8 cellular contexts compared by ENCODE assay signal in the genomic region with DNA sequence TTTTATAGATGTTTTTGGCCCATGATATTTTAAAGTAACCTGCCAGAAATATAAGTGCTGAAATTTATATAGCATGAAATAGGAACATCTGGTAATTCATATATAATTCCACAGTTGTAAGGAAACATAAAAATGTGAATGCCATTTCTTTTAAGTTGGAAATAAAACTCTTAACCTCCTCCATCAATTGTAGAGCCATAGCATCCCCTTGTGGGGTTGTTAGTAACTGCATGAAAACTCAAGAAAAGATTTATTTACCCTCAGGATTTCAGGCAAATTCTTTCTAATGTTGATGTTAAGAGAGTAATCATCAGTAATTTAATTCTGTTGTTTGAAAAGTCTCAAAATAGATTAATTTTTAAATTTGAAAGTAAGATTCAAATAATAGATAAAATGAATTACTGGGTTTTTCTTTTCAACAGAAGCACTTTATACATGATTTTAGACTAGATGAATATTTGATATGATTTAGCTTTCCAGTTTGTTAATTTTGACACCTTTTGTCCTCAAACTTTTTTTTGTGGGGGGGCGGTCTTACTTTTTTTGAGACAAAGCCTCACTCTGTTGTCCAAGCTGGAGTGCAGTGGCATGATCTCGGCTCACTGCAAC.
DNase-seq lines count a peak whose midpoint lies in the region; ATAC-seq and TF ChIP-seq lines count a peak whose summit lies in the region.

No MANE protein-coding gene starts in this region.

- WGBS in mammary epithelial cell (ENCODE audit: low coverage, missing lambda C conversion rate), result 77% methylated on average over 2 of the region's 2 CpGs
- WGBS in liver, result 83% methylated on average over 2 of the region's 2 CpGs
- whole genome bisulfite sequencing in tibial nerve, 2 donors, result 74 to 77% methylated on average over 2 of the region's 2 CpGs

- peaks cover 0 to 10% (median 0%) of the 10 kb centered on the region in 3 donors for H3K36me3 ChIP-seq in Peyer's patch
- peaks cover 15% of the 10 kb centered on the region for H3K36me3 ChIP-seq in mammary epithelial cell (ENCODE audit: insufficient read depth, low read length)
- H3K36me3 ChIP-seq in liver (ENCODE audit: control insufficient read depth in 4 of 4, insufficient read depth in 3 of 4, low read depth in 1 of 4, low read length in 3 of 4), result no peaks in the 10 kb centered on the region
- peaks cover 0 to 26% (median 0%) of the 10 kb centered on the region in 3 donors for H3K36me3 ChIP-seq in tibial nerve

- no peaks in the 10 kb centered on the region for H3K9me3 ChIP-seq in Peyer's patch
- H3K9me3 ChIP-seq in mammary epithelial cell (replicated peaks; ENCODE audit: insufficient read depth, low read length), result no peaks in the 10 kb centered on the region
- no peaks in the 10 kb centered on the region for H3K9me3 ChIP-seq in liver (ENCODE audit: control insufficient read depth in 4 of 4, low read length in 3 of 4)
- H3K9me3 ChIP-seq in tibial nerve, result no peaks in the 10 kb centered on the region

- ATAC-seq in HG02970 (IDR thresholded peaks at IDR 0.05; ENCODE audit: low FRiP score, unreplicated experiment), result no peak

- no peak overlapping the region for H3K9ac ChIP-seq in mammary epithelial cell (ENCODE audit: insufficient read depth, low read length)
- H3K9ac ChIP-seq in liver (ENCODE audit: low read depth in 1 of 2, low read length in 2 of 2), result no peak overlapping the region

- TF ChIP-seq EP300 in Ishikawa (IDR thresholded peaks at IDR 0.05; ENCODE audit: borderline replicate concordance), result no peak
- no peak for TF ChIP-seq EP300 in tibial nerve (IDR thresholded peaks at IDR 0.05)

- no peaks in the 10 kb centered on the region for H3K79me2 ChIP-seq in mammary epithelial cell (ENCODE audit: insufficient read depth, low read length)

- H3K27ac ChIP-seq in Peyer's patch (no peak overlapping the region), mammary epithelial cell (ENCODE audit: insufficient read depth, low read depth, low read length) (no peak overlapping the region), liver (ENCODE audit: low read depth in 1 of 2, low read length in 2 of 2) (no peak overlapping the region), tibial nerve (no peak overlapping the region)

- no peaks in the 10 kb centered on the region for H3K27me3 ChIP-seq in Peyer's patch
- H3K27me3 ChIP-seq in mammary epithelial cell (ENCODE audit: insufficient read depth, low read length), result no peaks in the 10 kb centered on the region
- no peaks in the 10 kb centered on the region for H3K27me3 ChIP-seq in liver (ENCODE audit: control insufficient read depth in 4 of 4, insufficient read depth in 4 of 4, low read length in 3 of 4)
- no peaks in the 10 kb centered on the region for H3K27me3 ChIP-seq in tibial nerve

- no peak for TF ChIP-seq POLR2A in Peyer's patch (IDR thresholded peaks at IDR 0.05)
- no peak for TF ChIP-seq POLR2A in tibial nerve (IDR thresholded peaks at IDR 0.05)

- BruUV-seq in mammary epithelial cell (replicated peaks; lab: Mats Ljungman, UMichigan), result no TSS peak

- intact Hi-C loops in mammary epithelial cell (cut with micrococcal nuclease), result loop anchor here (1.0 to 2.0 kb wide), 3 partner anchors 87 to 251 kb away; no protein-coding TSS in a partner anchor

- dilution Hi-C loops in mammary epithelial cell (cut with HindIII; ENCODE audit: low sequenced_read_pairs), result no loop called here

- H4K20me1 ChIP-seq in mammary epithelial cell (ENCODE audit: insufficient read depth, low read length), result no peaks in the 10 kb centered on the region

- in situ Hi-C loops in mammary epithelial cell (cut with MboI; ENCODE audit: low sequenced_read_pairs in 2 of 2), result loop anchor here in 1 of 2 donors (5.0 to 25.0 kb wide), 2 partner anchors 99 to 249 kb away; no protein-coding TSS in a partner anchor

- DNase-seq in SIG-M5 treated with dmso at 0.1 percent for 504 hours (lab: John Stamatoyannopoulos, UW; ENCODE audit: unreplicated experiment) (peak; percentile 58), SIG-M5 (lab: John Stamatoyannopoulos, UW) (no peak), Peyer's patch (peak in 1 of 3 donors; percentile 28), mammary epithelial cell (peak; percentile 30), tibial nerve (ENCODE audit: low spot score in 2 of 2) (peak in 1 of 2 donors; percentile 79)

- H2AFZ ChIP-seq in mammary epithelial cell (ENCODE audit: low read depth, low read length), result no peak overlapping the region

- H3K4me2 ChIP-seq in mammary epithelial cell (ENCODE audit: insufficient read depth, low read depth, low read length), result no peak overlapping the region

- TF ChIP-seq RAD21 in Ishikawa (IDR thresholded peaks at IDR 0.05; ENCODE audit: low read depth) (peak; percentile 92), liver (IDR thresholded peaks at IDR 0.05) (peak; percentile 97 to 98)

- TF ChIP-seq CTCF in Peyer's patch (IDR thresholded peaks at IDR 0.05) (peak; percentile 73 to 100 (median 98)), mammary epithelial cell (conservative IDR thresholded peaks at IDR 0.05 in 1 of 2, IDR thresholded peaks at IDR 0.05 in 1 of 2; ENCODE audit: extremely low read depth in 1 of 2, insufficient read depth in 1 of 2, low read depth in 1 of 2, low read length in 2 of 2) (peak; percentile 98 to 99), liver (IDR thresholded peaks at IDR 0.05; ENCODE audit: low read depth, low read length, missing input control) (peak; percentile 98), tibial nerve (IDR thresholded peaks at IDR 0.05) (peak; percentile 88 to 96 (median 94))

- CTCF ChIA-PET in mammary epithelial cell (lab: Charles Lee; ENCODE audit: low non-redundant PET), result no interaction called here

- H3K4me3 ChIP-seq in Peyer's patch (no peak overlapping the region), mammary epithelial cell (replicated peaks in 1 of 3; ENCODE audit: insufficient read depth in 1 of 3, low read depth in 2 of 3, low read length in 3 of 3) (no peak overlapping the region), liver (ENCODE audit: low read depth in 1 of 3, low read length in 3 of 3) (no peak overlapping the region), tibial nerve (no peak overlapping the region)

- H3K4me1 ChIP-seq in Peyer's patch, result no peaks in the 10 kb centered on the region
- no peaks in the 10 kb centered on the region for H3K4me1 ChIP-seq in mammary epithelial cell (ENCODE audit: insufficient read depth, low read length)
- H3K4me1 ChIP-seq in liver (ENCODE audit: control insufficient read depth in 4 of 4, insufficient read depth in 4 of 4, low read length in 3 of 4), result no peaks in the 10 kb centered on the region
- peaks cover 0 to 15% (median 0%) of the 10 kb centered on the region in 4 donors for H3K4me1 ChIP-seq in tibial nerve

TF ChIP-seq in Ishikawa, 13 proteins besides CTCF, POLR2A, EP300 and RAD21:
- TF ChIP-seq ZBTB7A (IDR thresholded peaks at IDR 0.05; ENCODE audit: low read depth) (no peak), TEAD4 (IDR thresholded peaks at IDR 0.05) (no peak), FOXM1 (IDR thresholded peaks at IDR 0.05; ENCODE audit: borderline replicate concordance, low read depth) (no peak), TCF12 (IDR thresholded peaks at IDR 0.05; ENCODE audit: low read depth) (no peak), TAF1 (IDR thresholded peaks at IDR 0.05; ENCODE audit: low read depth) (no peak), EGR1 (IDR thresholded peaks at IDR 0.05) (no peak), NFIC (IDR thresholded peaks at IDR 0.05) (no peak)
- TF ChIP-seq, protein P1, sequence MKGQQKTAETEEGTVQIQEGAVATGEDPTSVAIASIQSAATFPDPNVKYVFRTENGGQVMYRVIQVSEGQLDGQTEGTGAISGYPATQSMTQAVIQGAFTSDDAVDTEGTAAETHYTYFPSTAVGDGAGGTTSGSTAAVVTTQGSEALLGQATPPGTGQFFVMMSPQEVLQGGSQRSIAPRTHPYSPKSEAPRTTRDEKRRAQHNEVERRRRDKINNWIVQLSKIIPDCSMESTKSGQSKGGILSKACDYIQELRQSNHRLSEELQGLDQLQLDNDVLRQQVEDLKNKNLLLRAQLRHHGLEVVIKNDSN (IDR thresholded peaks at IDR 0.05), result no peak
TF ChIP-seq in Ishikawa: peak in this region for 0.

TF ChIP-seq in liver, 16 proteins besides CTCF, POLR2A, EP300 and RAD21 (continues in another document):
- TF ChIP-seq FOXA1 (IDR thresholded peaks at IDR 0.05) (no peak), FOXA2 (IDR thresholded peaks at IDR 0.05) (no peak), ATF3 (IDR thresholded peaks at IDR 0.05) (no peak), NR2F2 (IDR thresholded peaks at IDR 0.05) (no peak), JUND (IDR thresholded peaks at IDR 0.05) (no peak), MAX (IDR thresholded peaks at IDR 0.05) (no peak), HNF4A (conservative IDR thresholded peaks at IDR 0.05) (no peak), SP1 (IDR thresholded peaks at IDR 0.05) (no peak), YY1 (IDR thresholded peaks at IDR 0.05) (no peak)
- TF ChIP-seq, protein P2, sequence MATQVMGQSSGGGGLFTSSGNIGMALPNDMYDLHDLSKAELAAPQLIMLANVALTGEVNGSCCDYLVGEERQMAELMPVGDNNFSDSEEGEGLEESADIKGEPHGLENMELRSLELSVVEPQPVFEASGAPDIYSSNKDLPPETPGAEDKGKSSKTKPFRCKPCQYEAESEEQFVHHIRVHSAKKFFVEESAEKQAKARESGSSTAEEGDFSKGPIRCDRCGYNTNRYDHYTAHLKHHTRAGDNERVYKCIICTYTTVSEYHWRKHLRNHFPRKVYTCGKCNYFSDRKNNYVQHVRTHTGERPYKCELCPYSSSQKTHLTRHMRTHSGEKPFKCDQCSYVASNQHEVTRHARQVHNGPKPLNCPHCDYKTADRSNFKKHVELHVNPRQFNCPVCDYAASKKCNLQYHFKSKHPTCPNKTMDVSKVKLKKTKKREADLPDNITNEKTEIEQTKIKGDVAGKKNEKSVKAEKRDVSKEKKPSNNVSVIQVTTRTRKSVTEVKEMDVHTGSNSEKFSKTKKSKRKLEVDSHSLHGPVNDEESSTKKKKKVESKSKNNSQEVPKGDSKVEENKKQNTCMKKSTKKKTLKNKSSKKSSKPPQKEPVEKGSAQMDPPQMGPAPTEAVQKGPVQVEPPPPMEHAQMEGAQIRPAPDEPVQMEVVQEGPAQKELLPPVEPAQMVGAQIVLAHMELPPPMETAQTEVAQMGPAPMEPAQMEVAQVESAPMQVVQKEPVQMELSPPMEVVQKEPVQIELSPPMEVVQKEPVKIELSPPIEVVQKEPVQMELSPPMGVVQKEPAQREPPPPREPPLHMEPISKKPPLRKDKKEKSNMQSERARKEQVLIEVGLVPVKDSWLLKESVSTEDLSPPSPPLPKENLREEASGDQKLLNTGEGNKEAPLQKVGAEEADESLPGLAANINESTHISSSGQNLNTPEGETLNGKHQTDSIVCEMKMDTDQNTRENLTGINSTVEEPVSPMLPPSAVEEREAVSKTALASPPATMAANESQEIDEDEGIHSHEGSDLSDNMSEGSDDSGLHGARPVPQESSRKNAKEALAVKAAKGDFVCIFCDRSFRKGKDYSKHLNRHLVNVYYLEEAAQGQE (IDR thresholded peaks at IDR 0.05), result no peak
